ENCODE assay signal across 12 cellular contexts in the genomic region with DNA sequence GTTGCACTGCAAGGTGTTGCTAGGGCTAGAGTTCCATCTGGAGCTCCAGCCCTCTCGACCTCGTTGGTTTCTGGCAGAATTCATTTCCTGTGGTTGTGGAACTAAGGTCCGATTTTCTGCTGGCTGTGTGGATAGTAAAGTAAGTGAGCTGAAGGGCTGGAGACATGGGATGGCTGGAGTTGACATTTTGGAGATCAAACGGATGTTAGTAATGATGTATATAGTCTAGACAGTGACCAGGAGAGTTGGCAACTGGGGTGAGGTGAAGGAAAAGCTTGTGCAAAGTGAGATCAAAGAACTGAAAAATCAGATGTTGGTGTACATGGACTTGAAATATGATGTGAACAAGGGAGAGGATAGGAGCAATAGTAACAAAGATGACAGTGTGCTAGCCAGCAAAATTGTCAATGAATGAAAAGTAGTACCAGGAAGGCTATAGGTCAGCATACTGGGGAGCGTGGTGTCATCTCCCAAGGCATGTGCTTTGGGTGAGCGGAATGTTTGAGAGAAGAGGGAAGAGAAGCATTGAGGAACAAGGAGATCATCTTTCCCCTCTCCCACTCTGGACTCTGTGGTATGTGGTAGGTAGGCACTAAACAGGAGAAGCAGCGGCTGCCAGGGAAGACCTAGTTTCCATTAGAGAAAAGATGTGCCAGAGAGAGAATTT. TPM values are rescaled to one million over a fixed set of nuclear protein-coding genes. Genes with fewer than 3 reads are reported as not detected.
DNase-seq lines count a peak whose midpoint lies in the region; ATAC-seq, FAIRE-seq and TF ChIP-seq lines count a peak whose summit lies in the region.
"Had no signal": no experiment of that assay in that cellular context is flagged by ENCODE, and none has a peak within 500 bp of the region (broad histone marks: within the 10 kb centered on the region; RNA-seq: fewer than 3 reads in every experiment).

No MANE protein-coding gene starts in this region.

- peaks cover 5% of the 10 kb centered on the region; the same call in 1 of the 2 replicates for H4K20me1 ChIP-seq in K562 (replicated peaks; ENCODE audit: control insufficient read depth, insufficient read depth, low read length)

- in situ Hi-C loops in K562 (cut with MboI) = no loop called here
- in situ Hi-C loops in ACHN (cut with HindIII; ENCODE audit: low pct_ligation_motif_present, low pct_unique_long_range_greater_than_20kb, low sequenced_read_pairs) = no loop called here

- no peak for FAIRE-seq in K562 (lab: Jason Lieb, UNC)

- TF ChIP-seq CTCF in GM12875 (IDR thresholded peaks at IDR 0.05; ENCODE audit: borderline replicate concordance, insufficient read depth, low read depth, low read length) = no peak
- no peak for TF ChIP-seq CTCF in K562 (IDR thresholded peaks at IDR 0.05 in 2 of 3, conservative IDR thresholded peaks at IDR 0.05 in 1 of 3; ENCODE audit: insufficient read depth in 2 of 3, low read depth in 1 of 3, low read length in 3 of 3)

- TF ChIP-seq EP300 in K562 (IDR thresholded peaks at IDR 0.05; ENCODE audit: low read length) = no peak

- peaks cover 3% of the 10 kb centered on the region for H3K9me1 ChIP-seq in K562 (ENCODE audit: control insufficient read depth, insufficient read depth, low read length)

- ATAC-seq in GM19455 (IDR thresholded peaks at IDR 0.05; ENCODE audit: unreplicated experiment) (peak; percentile 34), HG03066 (IDR thresholded peaks at IDR 0.05; ENCODE audit: low read depth, unreplicated experiment) (peak; percentile 18), K562 (peak; percentile 56)
- ATAC-seq: gastroesophageal sphincter had no signal

- TF ChIP-seq RAD21 in K562 (CRISPR knock-in tag; conservative IDR thresholded peaks at IDR 0.05 in 1 of 2, IDR thresholded peaks at IDR 0.05 in 1 of 2) = no peak

- peaks cover 30% of the 10 kb centered on the region for H3K36me3 ChIP-seq in K562 (ENCODE audit: control insufficient read depth, insufficient read depth, low read length)
- H3K36me3 ChIP-seq: brain microvascular endothelial cell had no signal

- no peak for DNase-seq in K562 (ENCODE audit: extremely low read depth in 1 of 4, low spot score in 3 of 4)
- no peak for DNase-seq in ACHN
- no peak for DNase-seq in activated effector memory CD4-positive, alpha-beta T cell treated with Interleukin-2 at 50 U/mL for 16 hours
- DNase-seq in RPMI8226 = no peak
- DNase-seq in activated CD4-positive, alpha-beta T cell treated with anti-CD3 and anti-CD28 coated beads, Interleukin-2, amount 50 U/mL, for 1 hour = no peak
- DNase-seq: brain microvascular endothelial cell, DMS153, NCI-H524 had no signal

- no peak overlapping the region for H3K27ac ChIP-seq in K562 (ENCODE audit: extremely low read depth, low read depth, low read length)
- H3K27ac ChIP-seq: brain microvascular endothelial cell, gastroesophageal sphincter had no signal

- no peak overlapping the region; a peak in 1 of 4 replicates for H3K9ac ChIP-seq in K562 (ENCODE audit: insufficient read depth in 1 of 2, low read depth in 2 of 2, low read length in 2 of 2)

- CTCF ChIA-PET in K562 (lab: Yijun Ruan, JAX; ENCODE audit: low intra/inter-chr PET ratio) = interaction anchor here (0.6 kb wide), 1 partner anchor 310 kb away, joined by 3 read pairs; no protein-coding TSS in a partner anchor

- no peaks in the 10 kb centered on the region for H3K27me3 ChIP-seq in K562 (ENCODE audit: control insufficient read depth in 2 of 2, insufficient read depth in 2 of 2, low read length in 2 of 2)
- H3K27me3 ChIP-seq: brain microvascular endothelial cell, gastroesophageal sphincter had no signal

- POLR2A ChIA-PET in K562 (lab: Yijun Ruan, JAX) = interaction anchor here (0.6 to 1.1 kb wide), 2 partner anchors 11 to 18 kb away, joined by 3 read pairs; no protein-coding TSS in a partner anchor

- peak overlapping the region; percentile 33 for H3K4me3 ChIP-seq in GM12875 (ENCODE audit: low read depth, low read length)
- no peak overlapping the region for H3K4me3 ChIP-seq in K562
- H3K4me3 ChIP-seq: gastroesophageal sphincter had no signal

- H3K9me3 ChIP-seq in K562 (replicated peaks; ENCODE audit: control insufficient read depth, insufficient read depth, low read depth, low read length) = no peaks in the 10 kb centered on the region
- H3K9me3 ChIP-seq: gastroesophageal sphincter had no signal

- intact Hi-C loops in K562 (cut with micrococcal nuclease) = no loop called here

- no peak overlapping the region; the same call in 1 of the 2 replicates for H3K4me2 ChIP-seq in K562 (ENCODE audit: insufficient read depth, low read length)

- BruUV-seq in K562 (replicated peaks; lab: Mats Ljungman, UMichigan) = no TSS peak

- H3K79me2 ChIP-seq in K562 (ENCODE audit: control insufficient read depth, insufficient read depth, low read length) = peaks cover 69% of the 10 kb centered on the region

- peaks cover 3 to 13% of the 10 kb centered on the region in 2 experiments; a peak in 4 of 5 replicates for H3K4me1 ChIP-seq in K562 (replicated peaks in 1 of 2; ENCODE audit: control insufficient read depth in 2 of 2, insufficient read depth in 2 of 2, low read length in 2 of 2)
- H3K4me1 ChIP-seq: gastroesophageal sphincter had no signal

- no peak for TF ChIP-seq POLR2A in K562 (conservative IDR thresholded peaks at IDR 0.05)

- 43% methylated on average over 6 of the region's 7 CpGs for WGBS in K562 (ENCODE audit: insufficient coverage, low coverage, missing lambda C conversion rate)

- no peak overlapping the region for H2AFZ ChIP-seq in K562 (ENCODE audit: low read depth, low read length)

TF ChIP-seq in K562, 482 proteins besides CTCF, POLR2A, EP300 and RAD21:
- TF ChIP-seq RAD51 (IDR thresholded peaks at IDR 0.05; ENCODE audit: borderline replicate concordance, low read depth) = no peak
- 0 out of 2 replicates have a peak, but pooled peaks have one; percentile 13 for TF ChIP-seq CTBP1 (IDR thresholded peaks at IDR 0.05; ENCODE audit: borderline replicate concordance)

RNA-seq across cellular contexts. Expression of gene QRSL1, which starts 7.8 kb away (rescaled TPM):
- 19.4 and 35.5 TPM in 2 replicates for total RNA-seq in K562 (2011; cell fraction: chromatin; rRNA removed; ENCODE audit: low replicate concordance)
- 10.7 and 11.4 TPM in 2 replicates for total RNA-seq in K562 (2011; cell fraction: nucleolus; rRNA removed)
- total RNA-seq in K562 (2011; cell fraction: nucleoplasm; rRNA removed) = 16.7 and 28.9 TPM in 2 replicates
- total RNA-seq in K562 (2014; rRNA removed) (16.0 and 16.3 TPM in 2 replicates), K562 (2014; rRNA removed; fragmentation: Illumina TruSeq; extraction: Trizol) (29.5 and 29.8 TPM in 2 replicates), K562 (2015; rRNA removed; fragmentation: Illumina TruSeq; extraction: Trizol) (27.0 and 28.8 TPM in 2 replicates), K562 (2021) (16.3 and 19.6 TPM in 2 replicates)
- polyA plus RNA-seq in K562 (2011; rRNA removed) (18.9 and 23.0 TPM in 2 replicates), K562 (2014; fragmentation: Illumina TruSeq; extraction: Trizol) (19.6 and 24.2 TPM in 2 replicates), K562 (2014; fragmentation: Nextera tagmentation; extraction: Ambion mirVana) (10 to 100 TPM; 15.3 to 31.5 TPM), K562 (2014; rRNA removed) (14.6 and 17.2 TPM in 2 replicates)
- polyA plus RNA-seq in K562 (2011; cell fraction: cytosol; rRNA removed) = 7.3 and 11.0 TPM in 2 replicates
- 7.3 and 7.6 TPM in 2 replicates for polyA plus RNA-seq in K562 (2011; cell fraction: nucleus; rRNA removed)
- polyA plus RNA-seq in K562 (2012) = 12.9 and 13.9 TPM in 2 replicates
- 27.7 and 28.3 TPM in 2 replicates for polyA minus RNA-seq in K562 (2011; rRNA and poly(A)+ RNA removed)
- 10.0 and 10.4 TPM in 2 replicates for polyA minus RNA-seq in K562 (2011; cell fraction: cytosol; rRNA and poly(A)+ RNA removed)
- 8.6 and 14.1 TPM in 2 replicates for polyA minus RNA-seq in K562 (2011; cell fraction: nucleus; rRNA and poly(A)+ RNA removed)

RNA-seq across cellular contexts. Expression of gene RTN4IP1, which starts 7.9 kb away (rescaled TPM):
- 15.6 and 21.8 TPM in 2 replicates for total RNA-seq in K562 (2011; cell fraction: chromatin; rRNA removed; ENCODE audit: low replicate concordance)
- total RNA-seq in K562 (2011; cell fraction: nucleolus; rRNA removed) = 10.7 and 11.3 TPM in 2 replicates
- total RNA-seq in K562 (2011; cell fraction: nucleoplasm; rRNA removed) = 16.2 and 16.4 TPM in 2 replicates
- total RNA-seq in K562 (2014; rRNA removed) = 17.9 and 21.1 TPM in 2 replicates
- 29.3 and 30.8 TPM in 2 replicates for total RNA-seq in K562 (2014; rRNA removed; fragmentation: Illumina TruSeq; extraction: Trizol)
- total RNA-seq in K562 (2015; rRNA removed; fragmentation: Illumina TruSeq; extraction: Trizol) = 21.2 and 22.0 TPM in 2 replicates
- 23.1 and 24.4 TPM in 2 replicates for total RNA-seq in K562 (2021)
- 19.2 and 22.2 TPM in 2 replicates for polyA plus RNA-seq in K562 (2011; rRNA removed)
- 8.1 and 14.7 TPM in 2 replicates for polyA plus RNA-seq in K562 (2011; cell fraction: cytosol; rRNA removed)
- polyA plus RNA-seq in K562 (2011; cell fraction: nucleus; rRNA removed) = 4.9 and 7.5 TPM in 2 replicates
- polyA plus RNA-seq in K562 (2012) = 18.1 and 27.8 TPM in 2 replicates
- 21.4 and 24.8 TPM in 2 replicates for polyA plus RNA-seq in K562 (2014; fragmentation: Illumina TruSeq; extraction: Trizol)
- 10 to 100 TPM; 35.1 to 46.0 TPM for polyA plus RNA-seq in K562 (2014; fragmentation: Nextera tagmentation; extraction: Ambion mirVana)
- 16.7 and 21.1 TPM in 2 replicates for polyA plus RNA-seq in K562 (2014; rRNA removed)
- 32.6 and 35.4 TPM in 2 replicates for polyA minus RNA-seq in K562 (2011; rRNA and poly(A)+ RNA removed)
- polyA minus RNA-seq in K562 (2011; cell fraction: cytosol; rRNA and poly(A)+ RNA removed) = 7.2 and 9.3 TPM in 2 replicates
- 5.7 and 12.4 TPM in 2 replicates for polyA minus RNA-seq in K562 (2011; cell fraction: nucleus; rRNA and poly(A)+ RNA removed)
